Comparison of ENCODE assay signal across 35 cellular contexts in the genomic region with DNA sequence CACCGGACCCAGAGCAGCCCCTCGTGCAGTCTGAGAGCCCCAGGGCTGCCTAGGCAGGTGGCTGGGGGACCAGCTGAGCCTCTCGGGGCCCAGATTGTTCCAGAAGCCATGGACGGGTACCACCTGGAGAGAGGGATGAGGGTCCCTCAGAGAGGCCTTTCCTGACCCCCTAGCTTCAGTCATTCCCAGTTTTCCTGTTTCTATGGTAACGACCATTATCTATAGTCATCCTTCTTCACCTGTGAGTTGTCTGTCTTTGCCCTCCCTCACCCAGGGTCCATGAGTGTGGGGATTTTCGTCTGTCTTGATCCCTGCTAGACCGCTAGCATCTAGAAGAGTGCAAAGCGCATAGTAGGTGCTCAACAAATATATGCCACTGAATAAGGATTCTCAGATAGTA.
"Had no signal": no experiment of that assay in that cellular context is flagged by ENCODE, and none has a peak within 500 bp of the region (broad histone marks: within the 10 kb centered on the region; RNA-seq: fewer than 3 reads in every experiment).

No MANE protein-coding gene starts in this region.

- H3K27me3 Mint-ChIP-seq: activated CD4-positive, alpha-beta T cell treated with anti-CD3 and anti-CD28 coated beads for 36 hours; activated naive CD8-positive, alpha-beta T cell treated with anti-CD3 and anti-CD28 coated beads for 36 hours had no signal

- H3K36me3 ChIP-seq: adrenal gland, gastrocnemius medialis, pancreas, prostate gland, thoracic aorta had no signal

- H3K27me3 ChIP-seq: adrenal gland, body of pancreas, dorsolateral prefrontal cortex, gastrocnemius medialis, pancreas had no signal

- DNase-seq: activated CD4-positive, alpha-beta T cell treated with anti-CD3 and anti-CD28 coated beads for 36 hours; activated CD4-positive, alpha-beta T cell treated with anti-CD3 and anti-CD28 coated beads, Interleukin-2, amount 50 U/mL, for 4 hours; activated CD4-positive, CD25-positive, alpha-beta regulatory T cell; activated effector memory CD4-positive, alpha-beta T cell treated with anti-CD3 and anti-CD28 coated beads, Interleukin-2, amount 50 U/mL, for 16 hours; activated naive CD4-positive, alpha-beta T cell treated with anti-CD3 and anti-CD28 coated beads for 36 hours; activated naive CD8-positive, alpha-beta T cell treated with anti-CD3 and anti-CD28 coated beads for 36 hours; activated T-cell treated with anti-CD3 and anti-CD28 coated beads for 4 hours; adrenal gland; aorta; body of pancreas; effector memory CD4-positive, alpha-beta T cell; erythroblast; gastrocnemius medialis; hippocampal formation; immature natural killer cell; kidney; left colon; mammary epithelial cell; midbrain; naive thymus-derived CD8-positive, alpha-beta T cell; pancreas; stimulated activated CD4-positive, alpha-beta T cell treated with anti-CD3 and anti-CD28 coated beads, Interleukin-4, amount 100 ng/mL, for 24 hours; T-cell; trophoblast cell had no signal

- H3K9me3 ChIP-seq: adrenal gland, body of pancreas, gastrocnemius medialis, pancreas, prostate gland, thoracic aorta had no signal

- H3K4me3 Mint-ChIP-seq: activated CD4-positive, alpha-beta T cell treated with anti-CD3 and anti-CD28 coated beads for 36 hours; activated naive CD4-positive, alpha-beta T cell treated with anti-CD3 and anti-CD28 coated beads for 36 hours; activated naive CD8-positive, alpha-beta T cell treated with anti-CD3 and anti-CD28 coated beads for 36 hours; activated T-helper 1 cell treated with anti-CD3 and anti-CD28 coated beads, Interleukin-12 subunit alpha, Interleukin-12 subunit beta, Interleukin-2, Interleukin-4 antibody, amounts not matched to agents 30 ng/mL and 10 ng/mL and 1 ng/mL, durations not matched to agents 14 hours and 24 hours and 36 hours; immature natural killer cell; stimulated activated effector memory CD8-positive, alpha-beta T cell treated with anti-CD3 and anti-CD28 coated beads, Interleukin-12 subunit alpha, Interleukin-12 subunit beta, amount 100 ng/mL, for 72 hours; stimulated activated naive CD8-positive, alpha-beta T cell treated with anti-CD3 and anti-CD28 coated beads, Interleukin-15, Interleukin-2, amounts not matched to agents 100 ng/mL and 50 ng/mL, for 24 hours; T-cell; T-helper 2 cell treated with Interferon-gamma antibody and Interleukin-4, amounts not matched to agents 5 μg/mL and 100 μg/mL, for 36 hours had no signal

- H3K36me3 Mint-ChIP-seq: activated naive CD8-positive, alpha-beta T cell treated with anti-CD3 and anti-CD28 coated beads for 36 hours; immature natural killer cell; naive thymus-derived CD8-positive, alpha-beta T cell; stimulated activated effector memory CD8-positive, alpha-beta T cell treated with anti-CD3 and anti-CD28 coated beads, Interleukin-12 subunit alpha, Interleukin-12 subunit beta, amount 100 ng/mL, for 72 hours; T-cell had no signal

- H3K9me3 Mint-ChIP-seq: activated naive CD4-positive, alpha-beta T cell treated with anti-CD3 and anti-CD28 coated beads for 36 hours; activated naive CD8-positive, alpha-beta T cell treated with anti-CD3 and anti-CD28 coated beads for 36 hours; activated T-helper 1 cell treated with anti-CD3 and anti-CD28 coated beads, Interleukin-12 subunit alpha, Interleukin-12 subunit beta, Interleukin-2, Interleukin-4 antibody, amounts not matched to agents 30 ng/mL and 10 ng/mL and 1 ng/mL, durations not matched to agents 14 hours and 24 hours and 36 hours; immature natural killer cell; naive thymus-derived CD8-positive, alpha-beta T cell; stimulated activated effector memory CD8-positive, alpha-beta T cell treated with anti-CD3 and anti-CD28 coated beads, Interleukin-12 subunit alpha, Interleukin-12 subunit beta, amount 100 ng/mL, for 72 hours; T-cell; T-helper 2 cell treated with Interferon-gamma antibody and Interleukin-4, amounts not matched to agents 5 μg/mL and 100 μg/mL, for 36 hours had no signal

- FAIRE-seq: kidney, pancreas, urothelium cell line had no signal

- H3K4me1 ChIP-seq: pancreas, prostate gland had no signal

- ATAC-seq: activated CD4-positive, alpha-beta T cell treated with anti-CD3 and anti-CD28 coated beads for 36 hours; body of pancreas; gastrocnemius medialis; left colon; pancreas; sciatic nerve; stimulated activated effector memory CD8-positive, alpha-beta T cell treated with anti-CD3 and anti-CD28 coated beads, Interleukin-12 subunit alpha, Interleukin-12 subunit beta, amount 100 ng/mL, for 72 hours had no signal

- H3K4me3 ChIP-seq: adrenal gland, body of pancreas, coronary artery, dorsolateral prefrontal cortex, gastrocnemius medialis, pancreas, prostate gland, skin epidermis, thoracic aorta had no signal

- H3K27ac ChIP-seq: adrenal gland, body of pancreas, coronary artery, gastrocnemius medialis, pancreas, prostate gland, skin epidermis, thoracic aorta had no signal

- H3K27ac Mint-ChIP-seq: activated CD4-positive, alpha-beta T cell treated with anti-CD3 and anti-CD28 coated beads for 36 hours; activated naive CD4-positive, alpha-beta T cell treated with anti-CD3 and anti-CD28 coated beads for 36 hours; activated naive CD8-positive, alpha-beta T cell treated with anti-CD3 and anti-CD28 coated beads for 36 hours; activated T-helper 1 cell treated with anti-CD3 and anti-CD28 coated beads, Interleukin-12 subunit alpha, Interleukin-12 subunit beta, Interleukin-2, Interleukin-4 antibody, amounts not matched to agents 30 ng/mL and 10 ng/mL and 1 ng/mL, durations not matched to agents 14 hours and 24 hours and 36 hours; immature natural killer cell; stimulated activated effector memory CD8-positive, alpha-beta T cell treated with anti-CD3 and anti-CD28 coated beads, Interleukin-12 subunit alpha, Interleukin-12 subunit beta, amount 100 ng/mL, for 72 hours; stimulated activated naive CD8-positive, alpha-beta T cell treated with anti-CD3 and anti-CD28 coated beads, Interleukin-15, Interleukin-2, amounts not matched to agents 100 ng/mL and 50 ng/mL, for 24 hours; T-cell; T-helper 2 cell treated with Interferon-gamma antibody and Interleukin-4, amounts not matched to agents 5 μg/mL and 100 μg/mL, for 36 hours had no signal
